Comparison of ENCODE assay signal across 1 cellular context in genomic region chr10:121112618-121113384, GRCh38.
TF ChIP-seq lines count a peak whose summit lies in the region.

No MANE protein-coding gene starts in this region.

TF ChIP-seq in SK-N-SH, 30 proteins besides CTCF, POLR2A, EP300 and RAD21 (continued from another document):
- no peak for TF ChIP-seq FOXM1 (IDR thresholded peaks at IDR 0.05; ENCODE audit: low read depth)
- TF ChIP-seq RCOR1 (IDR thresholded peaks at IDR 0.05; ENCODE audit: low read length): no peak
- no peak for TF ChIP-seq EZH2phosphoT487 (IDR thresholded peaks at IDR 0.05; ENCODE audit: borderline replicate concordance, low read depth)
- no peak for TF ChIP-seq YY1 (IDR thresholded peaks at IDR 0.05; ENCODE audit: low read depth)
- no peak for TF ChIP-seq RFX5 (IDR thresholded peaks at IDR 0.05; ENCODE audit: low read length)
- TF ChIP-seq JUND (IDR thresholded peaks at IDR 0.05): no peak
